20 cellular contexts compared by ENCODE assay signal in genomic region chrX:21758488-21758887, GRCh38. TPM values are rescaled to one million over a fixed set of nuclear protein-coding genes. Genes with fewer than 3 reads are reported as not detected.
"Had no signal": no experiment of that assay in that cellular context is flagged by ENCODE, and none has a peak within 500 bp of the region (broad histone marks: within the 10 kb centered on the region; RNA-seq: fewer than 3 reads in every experiment).

No MANE protein-coding gene starts in this region.

- H3K4me3 ChIP-seq: hepatocyte, right lobe of liver had no signal

- H3K27me3 ChIP-seq: hepatocyte, right lobe of liver, stomach had no signal

- H3K79me2 ChIP-seq: hepatocyte had no signal

- ATAC-seq: activated CD4-positive, alpha-beta T cell treated with anti-CD3 and anti-CD28 coated beads for 36 hours; activated CD8-positive, alpha-beta memory T cell treated with anti-CD3 and anti-CD28 coated beads, Interleukin-2, amount 10 ng/mL, durations not matched to agents 7 days and 5 days; activated naive CD4-positive, alpha-beta T cell treated with anti-CD3 and anti-CD28 coated beads, Interleukin-2, amount 50 U/mL, for 72 hours; activated T-cell treated with anti-CD3 and anti-CD28 coated beads, Interleukin-2, amount 50 U/mL, for 4 hours; natural killer cell; right lobe of liver; T-helper 17 cell had no signal

- H3K36me3 ChIP-seq: right lobe of liver, stomach had no signal

- H3K9me3 ChIP-seq: right lobe of liver, stomach had no signal

- DNase-seq: activated CD4-positive, alpha-beta memory T cell treated with anti-CD3 and anti-CD28 coated beads for 36 hours; activated CD4-positive, alpha-beta T cell treated with anti-CD3 and anti-CD28 coated beads for 36 hours; activated CD8-positive, alpha-beta memory T cell treated with anti-CD3 and anti-CD28 coated beads, Interleukin-2, amount 10 ng/mL, durations not matched to agents 7 days and 5 days; activated effector memory CD4-positive, alpha-beta T cell treated with anti-CD3 and anti-CD28 coated beads, Interleukin-2, amount 50 U/mL, for 16 hours; activated T-cell treated with anti-CD3 and anti-CD28 coated beads, Interleukin-2, amount 50 U/mL, for 4 hours; amniotic stem cell; central memory CD4-positive, alpha-beta T cell; cortex of kidney; effector CD8-positive, alpha-beta T cell; islet precursor cell; mammary epithelial cell; natural killer cell; right lobe of liver; stimulated activated CD4-positive, alpha-beta T cell treated with anti-CD3 and anti-CD28 coated beads, Interleukin-2, amount 100 ng/mL, for 24 hours; stomach; T-helper 17 cell had no signal

- H3K4me1 ChIP-seq: right lobe of liver, stomach had no signal

- H2AFZ ChIP-seq: hepatocyte had no signal

- H3K27ac ChIP-seq: hepatocyte, right lobe of liver, stomach had no signal

RNA-seq across cellular contexts. Expression of gene SMPX, which starts 0.6 kb away (rescaled TPM):
- total RNA-seq: activated CD4-positive, alpha-beta memory T cell treated with anti-CD3 and anti-CD28 coated beads for 36 hours; activated CD4-positive, alpha-beta T cell treated with anti-CD3 and anti-CD28 coated beads for 36 hours; activated CD8-positive, alpha-beta memory T cell treated with anti-CD3 and anti-CD28 coated beads, Interleukin-2, amount 10 ng/mL, durations not matched to agents 7 days and 5 days; activated naive CD4-positive, alpha-beta T cell treated with anti-CD3 and anti-CD28 coated beads, Interleukin-2, amount 50 U/mL, for 72 hours; activated T-cell treated with anti-CD3 and anti-CD28 coated beads, Interleukin-2, amount 50 U/mL, for 4 hours; frontal cortex; mammary epithelial cell; natural killer cell; T-helper 17 cell; ureter had no signal
- polyA plus RNA-seq: mammary epithelial cell had no signal
